ENCODE assay signal across 9 cellular contexts in the genomic region with DNA sequence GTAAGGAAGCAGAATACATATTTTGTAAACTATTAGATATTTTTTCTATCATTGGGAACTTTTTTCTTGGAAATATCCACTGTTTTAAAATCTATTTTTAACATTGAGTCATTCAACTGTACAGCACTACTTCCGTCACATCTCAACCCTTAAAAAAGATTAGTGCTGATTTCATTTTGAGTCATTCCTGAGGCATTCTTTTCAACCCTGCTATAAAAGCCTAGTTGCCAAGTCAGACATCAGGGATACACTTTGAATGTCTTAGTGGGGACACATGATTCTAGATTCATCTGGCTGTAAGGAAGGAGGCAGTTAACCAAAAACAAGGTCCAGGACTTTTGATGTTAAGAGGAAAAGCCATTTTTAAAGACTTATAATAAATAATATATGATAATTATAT.
DNase-seq lines count a peak whose midpoint lies in the region; ATAC-seq and TF ChIP-seq lines count a peak whose summit lies in the region.
"Had no signal": no experiment of that assay in that cellular context is flagged by ENCODE, and none has a peak within 500 bp of the region (broad histone marks: within the 10 kb centered on the region; RNA-seq: fewer than 3 reads in every experiment).

No MANE protein-coding gene starts in this region.

- in situ Hi-C loops in ACHN (cut with HindIII; ENCODE audit: low pct_ligation_motif_present, low pct_unique_long_range_greater_than_20kb, low sequenced_read_pairs), result no loop called here

- WGBS in suprapubic skin, result 38% methylated on average over 1 of the region's 1 CpG

- H3K4me3 ChIP-seq in suprapubic skin, result no peak overlapping the region

- H3K27ac ChIP-seq in suprapubic skin, result no peak overlapping the region

- H3K36me3 ChIP-seq in suprapubic skin, result peaks cover 5% of the 10 kb centered on the region

- TF ChIP-seq CTCF in suprapubic skin (IDR thresholded peaks at IDR 0.05), result no peak

- H3K4me1 ChIP-seq in suprapubic skin, result no peaks in the 10 kb centered on the region

- no peak for TF ChIP-seq EP300 in suprapubic skin (IDR thresholded peaks at IDR 0.05)

- ATAC-seq in SK-N-SH treated with all-trans-retinoic acid at 6 μM for 48 hours, result peak; percentile 94

- H3K27me3 ChIP-seq in suprapubic skin, result no peaks in the 10 kb centered on the region

- DNase-seq in ACHN (peak; percentile 87), HCEC 1CT (peak; percentile 97), glomerular visceral epithelial cell (ENCODE audit: extremely low spot score) (peak; percentile 75), suprapubic skin (ENCODE audit: low spot score in 2 of 2) (no peak), NCI-H69 (lab: John Stamatoyannopoulos, UW) (no peak), NCI-H524 (lab: John Stamatoyannopoulos, UW) (no peak), DMS153 treated with DMSO at 0.1 percent for 48 hours (lab: John Stamatoyannopoulos, UW; ENCODE audit: unreplicated experiment) (no peak)
- DNase-seq: naive B cell had no signal

- H3K9me3 ChIP-seq in suprapubic skin, result no peaks in the 10 kb centered on the region

- TF ChIP-seq POLR2A in suprapubic skin (IDR thresholded peaks at IDR 0.05), result no peak

TF ChIP-seq in SK-N-SH treated with all-trans-retinoic acid at 6 μM for 48 hours, 23 proteins besides CTCF, POLR2A, EP300 and RAD21:
- TF ChIP-seq CREB5 (CRISPR knock-in tag; IDR thresholded peaks at IDR 0.05; ENCODE audit: low read depth), result peak; percentile 32; the same call in 1 of the 2 replicates
- TF ChIP-seq ISL1 (CRISPR knock-in tag; IDR thresholded peaks at IDR 0.05), result peak; percentile 89
- peak; percentile 70; the same call in 1 of the 2 replicates for TF ChIP-seq ZC3H10 (CRISPR knock-in tag; IDR thresholded peaks at IDR 0.05)
- TF ChIP-seq TCF4 (CRISPR knock-in tag; IDR thresholded peaks at IDR 0.05; ENCODE audit: borderline replicate concordance), result no peak

Comparison
In these comparisons a context has a peak if more than half of its experiments do, and no peak if none do; other contexts are left out.
1. DNase-seq: peak in ACHN (single experiment), HCEC 1CT (single experiment) and glomerular visceral epithelial cell (single experiment); none in suprapubic skin (0 of 2), NCI-H69 (single experiment), NCI-H524 (0 of 2) and DMS153 treated with DMSO at 0.1 percent for 48 hours (single experiment).